ENCODE assay signal across 8 cellular contexts in the genomic region with DNA sequence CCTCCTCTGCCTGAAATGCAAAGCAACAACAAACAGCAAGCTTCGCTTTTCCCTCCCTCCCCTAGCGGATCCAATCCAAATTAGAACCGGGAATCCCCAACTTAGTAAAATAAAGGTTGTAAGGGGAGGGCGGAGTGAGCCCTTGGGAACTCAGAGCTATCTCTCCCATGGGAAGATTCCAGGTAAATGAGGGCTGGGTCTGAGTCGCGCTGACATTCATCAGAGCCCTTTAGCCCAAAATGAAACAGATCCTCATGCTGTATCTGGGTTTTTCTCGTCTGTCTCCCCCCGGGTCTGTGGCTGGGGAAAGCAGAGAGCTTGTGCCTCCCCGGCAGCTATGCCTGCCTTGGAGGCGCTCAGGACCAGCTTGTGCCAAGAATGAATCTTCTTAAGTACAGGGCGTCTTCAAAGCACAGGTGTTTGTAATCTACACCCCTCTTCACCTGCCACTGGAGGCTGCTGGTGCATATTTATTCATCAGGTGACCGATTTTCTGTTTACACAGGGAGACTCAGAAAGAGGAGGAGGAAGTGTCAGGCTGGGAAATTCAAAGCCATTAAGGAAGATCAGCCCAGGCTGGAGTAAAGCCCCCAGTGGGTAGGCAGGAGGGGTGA. TPM values are rescaled to one million over a fixed set of nuclear protein-coding genes. Genes with fewer than 3 reads are reported as not detected.
DNase-seq lines count a peak whose midpoint lies in the region; ATAC-seq and TF ChIP-seq lines count a peak whose summit lies in the region.

No MANE protein-coding gene starts in this region.

- TF ChIP-seq POLR2A in erythroblast (IDR thresholded peaks at IDR 0.05; ENCODE audit: low read length), result no peak
- no peak for TF ChIP-seq POLR2A in ovary (IDR thresholded peaks at IDR 0.05)

- H3K27me3 ChIP-seq in cardiac muscle cell (no peaks in the 10 kb centered on the region), NT2/D1 (ENCODE audit: insufficient read depth, insufficient read length) (peaks cover 2% of the 10 kb centered on the region), ovary (no peaks in the 10 kb centered on the region)

- TF ChIP-seq EP300 in ovary (IDR thresholded peaks at IDR 0.05), result no peak

- H3K4me1 ChIP-seq in cardiac muscle cell (ENCODE audit: low read depth) (peaks cover 36% of the 10 kb centered on the region), NT2/D1 (ENCODE audit: insufficient read depth, insufficient read length) (peaks cover 29% of the 10 kb centered on the region), ovary (ENCODE audit: insufficient read depth) (peaks cover 6% of the 10 kb centered on the region)

- no peak for ATAC-seq in left cardiac atrium
- ATAC-seq in HG03039 (IDR thresholded peaks at IDR 0.05; ENCODE audit: unreplicated experiment), result no peak
- no peak for ATAC-seq in HG03196 (IDR thresholded peaks at IDR 0.05; ENCODE audit: unreplicated experiment)
- ATAC-seq in GM21737 (IDR thresholded peaks at IDR 0.05; ENCODE audit: unreplicated experiment), result no peak

- WGBS in ovary, 3 donors, result 7 to 12% (median 9%) methylated on average over 12 of the region's 12 CpGs

- H3K9me3 ChIP-seq in cardiac muscle cell (ENCODE audit: low read depth) (no peaks in the 10 kb centered on the region), NT2/D1 (ENCODE audit: insufficient read depth, low read length) (no peaks in the 10 kb centered on the region), ovary (no peaks in the 10 kb centered on the region)

- no peak for DNase-seq in cardiac muscle cell (ENCODE audit: low read depth in 1 of 2, low spot score in 1 of 2)
- no peak for DNase-seq in left cardiac atrium
- no peak for DNase-seq in NT2/D1 (ENCODE audit: low read depth, low spot score)
- DNase-seq in erythroblast (lab: John Stamatoyannopoulos, UW), result peak; percentile 26 to 43
- DNase-seq in ovary, result no peak

- TF ChIP-seq CTCF in cardiac muscle cell (IDR thresholded peaks at IDR 0.05; ENCODE audit: low read depth, low read length) (no peak), ovary (IDR thresholded peaks at IDR 0.05) (no peak)

- H3K27ac ChIP-seq in cardiac muscle cell (peak overlapping the region; percentile 93), ovary (no peak overlapping the region)

- H3K36me3 ChIP-seq in cardiac muscle cell (no peaks in the 10 kb centered on the region), NT2/D1 (ENCODE audit: insufficient read depth, insufficient read length, low read length) (no peaks in the 10 kb centered on the region), ovary (no peaks in the 10 kb centered on the region)

- peak overlapping the region; percentile 94 for H3K4me3 ChIP-seq in cardiac muscle cell
- H3K4me3 ChIP-seq in NT2/D1 (ENCODE audit: insufficient read length, low read depth), result peak overlapping the region; percentile 43
- H3K4me3 ChIP-seq in ovary, result peak overlapping the region; percentile 67

- intact Hi-C loops in left cardiac atrium (cut with DNase I), result loop anchor here (5.0 to 10.0 kb wide), 2 partner anchors 47 to 54 kb away; a partner anchor contains a TSS
- intact Hi-C loops in ovary (cut with DNase I), result loop anchor here in 2 of 4 donors (5.0 to 10.0 kb wide), 3 partner anchors 47 to 133 kb away; a partner anchor contains a TSS

- H3K9ac ChIP-seq in NT2/D1 (ENCODE audit: insufficient read length, low read depth), result peak overlapping the region; percentile 64

RNA-seq across cellular contexts. Expression of a gene that starts 55.0 kb away (rescaled TPM):
- total RNA-seq in cardiac muscle cell, result 89.4 and 174 TPM in 2 replicates
- 48.8 and 64.9 TPM in 2 replicates for polyA plus RNA-seq in cardiac muscle cell
- 10 to 100 TPM; 54.6 to 60.6 TPM for total RNA-seq in left cardiac atrium
- 100 to 1,000 TPM in 4 of 7 donors, 10 to 100 TPM in 3; 37.4 to 212 (median 130) TPM for total RNA-seq in ovary
- 10 to 100 TPM; 32.9 to 36.1 TPM for polyA plus RNA-seq in ovary

Comparison
In these comparisons a context has a peak if more than half of its experiments do, and no peak if none do; other contexts are left out.
1. DNase-seq: peak in erythroblast (2 of 2); none in cardiac muscle cell (0 of 2), left cardiac atrium (single experiment), NT2/D1 (single experiment) and ovary (0 of 5).
2. H3K4me3 ChIP-seq: peak in every context shown above with its lines; median percentile 94 in cardiac muscle cell; 67 in ovary; 43 in NT2/D1.